8 cellular contexts compared by ENCODE assay signal in the genomic region with DNA sequence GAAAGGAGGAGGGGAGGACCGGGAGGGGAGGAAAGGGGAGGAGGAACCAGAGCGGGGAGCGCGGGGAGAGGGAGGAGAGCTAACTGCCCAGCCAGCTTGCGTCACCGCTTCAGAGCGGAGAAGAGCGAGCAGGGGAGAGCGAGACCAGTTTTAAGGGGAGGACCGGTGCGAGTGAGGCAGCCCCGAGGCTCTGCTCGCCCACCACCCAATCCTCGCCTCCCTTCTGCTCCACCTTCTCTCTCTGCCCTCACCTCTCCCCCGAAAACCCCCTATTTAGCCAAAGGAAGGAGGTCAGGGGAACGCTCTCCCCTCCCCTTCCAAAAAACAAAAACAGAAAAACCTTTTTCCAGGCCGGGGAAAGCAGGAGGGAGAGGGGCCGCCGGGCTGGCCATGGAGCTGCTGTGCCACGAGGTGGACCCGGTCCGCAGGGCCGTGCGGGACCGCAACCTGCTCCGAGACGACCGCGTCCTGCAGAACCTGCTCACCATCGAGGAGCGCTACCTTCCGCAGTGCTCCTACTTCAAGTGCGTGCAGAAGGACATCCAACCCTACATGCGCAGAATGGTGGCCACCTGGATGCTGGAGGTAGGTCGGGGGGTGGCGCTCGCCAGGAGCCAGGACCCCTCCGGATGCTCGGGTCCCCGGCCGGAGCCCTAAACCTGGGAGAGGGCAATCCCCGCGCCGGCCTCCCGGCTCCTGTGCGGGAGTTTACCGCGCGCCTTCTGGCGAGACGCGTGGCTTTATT. TPM values are rescaled to one million over a fixed set of nuclear protein-coding genes. Genes with fewer than 3 reads are reported as not detected.
DNase-seq lines count a peak whose midpoint lies in the region; ATAC-seq lines count a peak whose summit lies in the region.

A gene (plus strand): TSS at position 112 of the 745 bp plus-strand sequence. CDS start 279 bp downstream, at position 391.

- intact Hi-C loops in left ventricle myocardium superior (cut with micrococcal nuclease): loop anchor here (10.0 kb wide), 1 partner anchor 389 kb away; no protein-coding TSS in a partner anchor

- DNase-seq in GDM1 (lab: John Stamatoyannopoulos, UW) (peak; percentile 91), SW480 (ENCODE audit: low spot score) (peak; percentile 98), left ventricle myocardium superior (peak; percentile 93), pons (ENCODE audit: low spot score) (peak; percentile 84), ureter (ENCODE audit: low spot score) (peak; percentile 92)

- H3K27ac ChIP-seq in angular gyrus (ENCODE audit: low read depth, low read length): peak within 1 kb of the TSS; percentile 83

- ATAC-seq in HG02759 (IDR thresholded peaks at IDR 0.05; ENCODE audit: unreplicated experiment) (peak; percentile 33), left ventricle myocardium superior (peak; percentile 75), HG02938 (IDR thresholded peaks at IDR 0.05; ENCODE audit: unreplicated experiment) (no peak)

RNA-seq across cellular contexts. Expression of the gene that starts here (rescaled TPM):
- total RNA-seq in left ventricle myocardium superior (281 TPM), ureter (108 TPM)
